Comparison of ENCODE assay signal across 17 cellular contexts in the genomic region with DNA sequence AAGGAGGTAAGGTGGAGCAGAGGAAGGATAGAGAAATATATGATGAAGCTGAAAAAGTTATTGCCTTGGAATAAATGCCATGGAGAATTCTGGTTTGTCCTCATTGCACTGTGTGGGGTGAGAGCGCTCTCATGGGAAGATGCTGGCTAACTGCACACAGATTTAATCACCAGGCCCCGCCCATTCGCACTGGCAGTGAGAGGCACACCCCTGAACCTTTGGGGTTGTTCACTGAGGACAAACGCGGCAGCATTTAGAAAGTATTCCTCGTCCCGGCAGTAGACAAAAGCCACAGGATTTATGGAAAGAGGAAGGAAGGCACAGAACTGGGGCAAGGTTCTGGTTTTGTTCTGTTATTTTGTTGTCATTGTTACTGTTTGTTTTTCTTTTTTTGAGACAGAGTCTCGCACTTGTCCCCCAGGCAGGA.
DNase-seq lines count a peak whose midpoint lies in the region; ATAC-seq and TF ChIP-seq lines count a peak whose summit lies in the region.
"Had no signal": no experiment of that assay in that cellular context is flagged by ENCODE, and none has a peak within 500 bp of the region (broad histone marks: within the 10 kb centered on the region; RNA-seq: fewer than 3 reads in every experiment).

No MANE protein-coding gene starts in this region.

- TF ChIP-seq POLR2A in tibial nerve (IDR thresholded peaks at IDR 0.05), result no peak
- no peak for TF ChIP-seq POLR2A in right lobe of liver (IDR thresholded peaks at IDR 0.05)
- TF ChIP-seq POLR2A in stomach (IDR thresholded peaks at IDR 0.05), result no peak

- no peaks in the 10 kb centered on the region for H3K27me3 Mint-ChIP-seq in activated CD8-positive, alpha-beta T cell treated with anti-CD3 and anti-CD28 coated beads for 36 hours
- H3K27me3 Mint-ChIP-seq: activated CD8-positive, alpha-beta memory T cell treated with anti-CD3 and anti-CD28 coated beads, Interleukin-2, amount 10 ng/mL, durations not matched to agents 7 days and 5 days had no signal

- no peak overlapping the region for H3K4me3 Mint-ChIP-seq in activated CD8-positive, alpha-beta T cell treated with anti-CD3 and anti-CD28 coated beads for 36 hours
- H3K4me3 Mint-ChIP-seq: activated CD8-positive, alpha-beta memory T cell treated with anti-CD3 and anti-CD28 coated beads, Interleukin-2, amount 10 ng/mL, durations not matched to agents 7 days and 5 days had no signal

- POLR2A ChIA-PET in activated CD8-positive, alpha-beta T cell treated with anti-CD3 and anti-CD28 coated beads for 36 hours (lab: Charles Lee), result interaction anchor here (0.6 kb wide), 1 partner anchor 62 kb away, joined by 3 read pairs; no protein-coding TSS in a partner anchor

- H3K4me1 ChIP-seq in heart right ventricle, result peaks cover 0 to 34% (median 22%) of the 10 kb centered on the region in 9 donors
- peaks cover 4 to 28% of the 10 kb centered on the region in 2 donors for H3K4me1 ChIP-seq in left lung
- H3K4me1 ChIP-seq in tibial nerve, result peaks cover 0 to 39% (median 11%) of the 10 kb centered on the region in 4 donors
- H3K4me1 ChIP-seq in right lobe of liver, result no peaks in the 10 kb centered on the region
- H3K4me1 ChIP-seq in stomach, result peaks cover 0 to 30% (median 15%) of the 10 kb centered on the region in 4 donors
- H3K4me1 ChIP-seq: breast epithelium had no signal

- H3K36me3 Mint-ChIP-seq in activated CD8-positive, alpha-beta T cell treated with anti-CD3 and anti-CD28 coated beads for 36 hours (ENCODE audit: low read depth), result peaks cover 30% of the 10 kb centered on the region

- peak; percentile 27 to 51 for ATAC-seq in left cardiac atrium
- ATAC-seq in heart right ventricle, result no peak
- ATAC-seq in activated CD8-positive, alpha-beta T cell treated with anti-CD3 and anti-CD28 coated beads for 36 hours, result no peak
- peak; percentile 19 for ATAC-seq in left lung
- no peak for ATAC-seq in right lobe of liver
- ATAC-seq: activated CD8-positive, alpha-beta memory T cell treated with anti-CD3 and anti-CD28 coated beads, Interleukin-2, amount 10 ng/mL, durations not matched to agents 7 days and 5 days; GM12878 had no signal

- DNase-seq in left cardiac atrium (no peak), heart right ventricle (no peak), left lung (no peak), tibial nerve (ENCODE audit: low spot score in 2 of 2) (peak in 1 of 2 donors; percentile 28), right lobe of liver (no peak), stomach (no peak), hypothalamus (lab: John Stamatoyannopoulos, UW) (no peak)
- no peak for DNase-seq in activated CD8-positive, alpha-beta T cell treated with anti-CD3 and anti-CD28 coated beads for 36 hours
- DNase-seq: activated CD4-positive, CD25-positive, alpha-beta regulatory T cell; activated CD8-positive, alpha-beta memory T cell treated with anti-CD3 and anti-CD28 coated beads, Interleukin-2, amount 10 ng/mL, durations not matched to agents 7 days and 5 days; activated naive CD4-positive, alpha-beta T cell treated with anti-CD3 and anti-CD28 coated beads, Interleukin-2, amount 50 U/mL, for 16 hours; islet precursor cell; MM.1S; NCI-H187 treated with DMSO at 0.1 percent for 48 hours; stimulated activated CD4-positive, alpha-beta T cell treated with anti-CD3 and anti-CD28 coated beads, Interleukin-4, amount 100 ng/mL, for 1 hour had no signal

- H3K36me3 ChIP-seq in heart right ventricle (peaks cover 4 to 100% (median 47%) of the 10 kb centered on the region in 9 donors), left lung (peaks cover 2 to 100% of the 10 kb centered on the region in 2 donors), tibial nerve (peaks cover 6 to 98% (median 23%) of the 10 kb centered on the region in 3 donors), right lobe of liver (peaks cover 10 to 43% (median 14%) of the 10 kb centered on the region in 4 donors), stomach (peaks cover 62 to 100% (median 100%) of the 10 kb centered on the region in 4 donors)
- H3K36me3 ChIP-seq: breast epithelium had no signal

- peak overlapping the region; percentile 11 for H3K27ac Mint-ChIP-seq in activated CD8-positive, alpha-beta T cell treated with anti-CD3 and anti-CD28 coated beads for 36 hours

- no peaks in the 10 kb centered on the region for H3K9me3 Mint-ChIP-seq in activated CD8-positive, alpha-beta T cell treated with anti-CD3 and anti-CD28 coated beads for 36 hours

- H3K4me3 ChIP-seq in heart right ventricle, result no peak overlapping the region
- H3K4me3 ChIP-seq in left lung, result no peak overlapping the region
- no peak overlapping the region for H3K4me3 ChIP-seq in tibial nerve
- no peak overlapping the region for H3K4me3 ChIP-seq in right lobe of liver
- H3K4me3 ChIP-seq in stomach, result no peak overlapping the region
- H3K4me3 ChIP-seq: breast epithelium, GM12878 had no signal

- no peak overlapping the region for H3K27ac ChIP-seq in heart right ventricle
- H3K27ac ChIP-seq in left lung, result no peak overlapping the region
- H3K27ac ChIP-seq in tibial nerve, result peak overlapping the region in 3 of 4 donors; percentile 41 to 60 (median 52)
- no peak overlapping the region for H3K27ac ChIP-seq in right lobe of liver
- no peak overlapping the region for H3K27ac ChIP-seq in stomach

- TF ChIP-seq EP300 in tibial nerve (IDR thresholded peaks at IDR 0.05), result no peak
- TF ChIP-seq EP300 in stomach (IDR thresholded peaks at IDR 0.05), result no peak

- WGBS in heart right ventricle, 2 donors, result 83 to 88% methylated on average over 8 of the region's 8 CpGs
- WGBS in tibial nerve, 2 donors, result 67 to 74% methylated on average over 8 of the region's 8 CpGs
- WGBS in right lobe of liver (ENCODE audit: insufficient coverage, low coverage, low lambda C conversion rate, missing lambda C conversion rate), result 100% methylated on average over 1 of the region's 8 CpGs
- WGBS in stomach, 5 donors, result 50 to 63% (median 59%) methylated on average over 8 of the region's 8 CpGs

- TF ChIP-seq CTCF in heart right ventricle (IDR thresholded peaks at IDR 0.05) (no peak), left lung (IDR thresholded peaks at IDR 0.05) (no peak), tibial nerve (IDR thresholded peaks at IDR 0.05) (no peak), right lobe of liver (IDR thresholded peaks at IDR 0.05) (no peak), stomach (IDR thresholded peaks at IDR 0.05) (no peak)
- no peak for TF ChIP-seq CTCF in activated CD8-positive, alpha-beta T cell treated with anti-CD3 and anti-CD28 coated beads for 36 hours (IDR thresholded peaks at IDR 0.05)

- intact Hi-C loops in left cardiac atrium (cut with DNase I) (loop anchor here in 1 of 2 donors (10.0 kb wide), 1 partner anchor 163 kb away; no protein-coding TSS in a partner anchor), heart right ventricle (cut with DNase I) (loop anchor here in 3 of 10 donors (10.0 kb wide), 1 partner anchor 163 kb away; no protein-coding TSS in a partner anchor), left lung (cut with DNase I) (no loop called here), right lobe of liver (cut with DNase I) (loop anchor here in 1 of 2 donors (10.0 kb wide), 1 partner anchor 53 kb away; no protein-coding TSS in a partner anchor), stomach (cut with DNase I; ENCODE audit: low total_unique reads) (no loop called here)
- intact Hi-C loops in activated CD8-positive, alpha-beta T cell treated with anti-CD3 and anti-CD28 coated beads for 36 hours (cut with micrococcal nuclease), result no loop called here

- H3K27me3 ChIP-seq in heart right ventricle (no peaks in the 10 kb centered on the region), left lung (no peaks in the 10 kb centered on the region), tibial nerve (no peaks in the 10 kb centered on the region), right lobe of liver (no peaks in the 10 kb centered on the region), stomach (no peaks in the 10 kb centered on the region)
- H3K27me3 ChIP-seq: breast epithelium had no signal

- CTCF ChIA-PET in activated CD8-positive, alpha-beta T cell treated with anti-CD3 and anti-CD28 coated beads for 36 hours (lab: Charles Lee), result no interaction called here

- H3K9me3 ChIP-seq in heart right ventricle, result no peaks in the 10 kb centered on the region
- H3K9me3 ChIP-seq in left lung, result no peaks in the 10 kb centered on the region
- no peaks in the 10 kb centered on the region for H3K9me3 ChIP-seq in tibial nerve
- no peaks in the 10 kb centered on the region for H3K9me3 ChIP-seq in right lobe of liver
- H3K9me3 ChIP-seq in stomach, result no peaks in the 10 kb centered on the region
- H3K9me3 ChIP-seq: breast epithelium had no signal

- peaks cover 31% of the 10 kb centered on the region for H3K4me1 Mint-ChIP-seq in activated CD8-positive, alpha-beta T cell treated with anti-CD3 and anti-CD28 coated beads for 36 hours (ENCODE audit: low read depth)

Comparison
In these comparisons a context has a peak if more than half of its experiments do, and no peak if none do; other contexts are left out.
1. ATAC-seq: peak in left cardiac atrium (2 of 2) and left lung (single experiment); none in heart right ventricle (0 of 8), activated CD8-positive, alpha-beta T cell treated with anti-CD3 and anti-CD28 coated beads for 36 hours (single experiment) and right lobe of liver (0 of 4).
2. H3K27ac ChIP-seq: peak in tibial nerve (3 of 4); none in heart right ventricle (0 of 10), left lung (0 of 2), right lobe of liver (0 of 3) and stomach (0 of 5).